1 cellular context compared by ENCODE assay signal in genomic region chr17:28264902-28265548, GRCh38. TPM values are rescaled to one million over a fixed set of nuclear protein-coding genes. Genes with fewer than 3 reads are reported as not detected.
"Had no signal": no experiment of that assay in that cellular context is flagged by ENCODE, and none has a peak within 500 bp of the region (broad histone marks: within the 10 kb centered on the region; RNA-seq: fewer than 3 reads in every experiment).

No MANE protein-coding gene starts in this region.

RNA-seq across cellular contexts. Expression of gene TMEM97, which starts 54.0 kb away (rescaled TPM):
- total RNA-seq: ascending aorta had no signal
